1 cellular context compared by ENCODE assay signal in the genomic region with DNA sequence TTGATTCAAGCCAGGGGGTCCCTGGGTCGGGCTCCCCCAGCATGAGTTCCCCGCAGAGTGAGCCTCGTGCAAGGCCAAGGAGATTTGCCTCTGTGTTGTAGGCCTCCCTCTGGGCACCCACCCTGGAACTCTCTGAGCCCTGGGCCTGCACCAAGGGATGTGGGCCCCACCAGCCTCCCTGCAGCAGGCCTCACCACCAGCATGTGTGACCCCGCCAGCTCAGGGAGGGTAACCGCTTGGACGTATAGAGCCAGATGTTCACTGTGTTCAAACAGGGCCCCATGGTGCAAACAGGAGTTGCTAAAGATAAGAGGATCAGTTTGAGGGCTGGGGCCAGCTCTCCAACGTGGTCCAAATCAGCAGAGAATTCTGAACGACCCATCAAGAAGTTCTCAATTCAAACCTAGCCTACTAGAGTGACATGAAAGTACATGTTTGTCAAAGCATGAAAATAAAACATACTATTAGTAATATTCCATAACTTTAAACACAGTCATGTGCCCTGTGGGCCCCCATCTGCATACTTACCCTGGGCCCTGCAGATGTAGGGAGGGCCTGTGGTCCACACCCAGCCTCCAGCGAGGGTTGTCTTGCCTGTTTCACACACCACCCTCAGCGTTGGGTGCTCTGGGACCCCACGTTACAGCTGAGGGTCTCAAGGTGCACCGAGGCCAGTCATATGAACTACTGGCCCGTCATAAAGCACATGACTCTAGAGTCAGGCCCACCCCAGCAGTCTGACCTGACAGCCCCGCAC.
TF ChIP-seq lines count a peak whose summit lies in the region.

No MANE protein-coding gene starts in this region.

TF ChIP-seq in K562, 482 proteins besides CTCF, POLR2A, EP300 and RAD21 (continued from another document and continues in another):
- TF ChIP-seq, protein P1, sequence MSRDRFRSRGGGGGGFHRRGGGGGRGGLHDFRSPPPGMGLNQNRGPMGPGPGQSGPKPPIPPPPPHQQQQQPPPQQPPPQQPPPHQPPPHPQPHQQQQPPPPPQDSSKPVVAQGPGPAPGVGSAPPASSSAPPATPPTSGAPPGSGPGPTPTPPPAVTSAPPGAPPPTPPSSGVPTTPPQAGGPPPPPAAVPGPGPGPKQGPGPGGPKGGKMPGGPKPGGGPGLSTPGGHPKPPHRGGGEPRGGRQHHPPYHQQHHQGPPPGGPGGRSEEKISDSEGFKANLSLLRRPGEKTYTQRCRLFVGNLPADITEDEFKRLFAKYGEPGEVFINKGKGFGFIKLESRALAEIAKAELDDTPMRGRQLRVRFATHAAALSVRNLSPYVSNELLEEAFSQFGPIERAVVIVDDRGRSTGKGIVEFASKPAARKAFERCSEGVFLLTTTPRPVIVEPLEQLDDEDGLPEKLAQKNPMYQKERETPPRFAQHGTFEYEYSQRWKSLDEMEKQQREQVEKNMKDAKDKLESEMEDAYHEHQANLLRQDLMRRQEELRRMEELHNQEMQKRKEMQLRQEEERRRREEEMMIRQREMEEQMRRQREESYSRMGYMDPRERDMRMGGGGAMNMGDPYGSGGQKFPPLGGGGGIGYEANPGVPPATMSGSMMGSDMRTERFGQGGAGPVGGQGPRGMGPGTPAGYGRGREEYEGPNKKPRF (IDR thresholded peaks at IDR 0.05; ENCODE audit: low read depth, low read length): no peak
- no peak for TF ChIP-seq ZNF24 (IDR thresholded peaks at IDR 0.05)
- TF ChIP-seq, protein P2, sequence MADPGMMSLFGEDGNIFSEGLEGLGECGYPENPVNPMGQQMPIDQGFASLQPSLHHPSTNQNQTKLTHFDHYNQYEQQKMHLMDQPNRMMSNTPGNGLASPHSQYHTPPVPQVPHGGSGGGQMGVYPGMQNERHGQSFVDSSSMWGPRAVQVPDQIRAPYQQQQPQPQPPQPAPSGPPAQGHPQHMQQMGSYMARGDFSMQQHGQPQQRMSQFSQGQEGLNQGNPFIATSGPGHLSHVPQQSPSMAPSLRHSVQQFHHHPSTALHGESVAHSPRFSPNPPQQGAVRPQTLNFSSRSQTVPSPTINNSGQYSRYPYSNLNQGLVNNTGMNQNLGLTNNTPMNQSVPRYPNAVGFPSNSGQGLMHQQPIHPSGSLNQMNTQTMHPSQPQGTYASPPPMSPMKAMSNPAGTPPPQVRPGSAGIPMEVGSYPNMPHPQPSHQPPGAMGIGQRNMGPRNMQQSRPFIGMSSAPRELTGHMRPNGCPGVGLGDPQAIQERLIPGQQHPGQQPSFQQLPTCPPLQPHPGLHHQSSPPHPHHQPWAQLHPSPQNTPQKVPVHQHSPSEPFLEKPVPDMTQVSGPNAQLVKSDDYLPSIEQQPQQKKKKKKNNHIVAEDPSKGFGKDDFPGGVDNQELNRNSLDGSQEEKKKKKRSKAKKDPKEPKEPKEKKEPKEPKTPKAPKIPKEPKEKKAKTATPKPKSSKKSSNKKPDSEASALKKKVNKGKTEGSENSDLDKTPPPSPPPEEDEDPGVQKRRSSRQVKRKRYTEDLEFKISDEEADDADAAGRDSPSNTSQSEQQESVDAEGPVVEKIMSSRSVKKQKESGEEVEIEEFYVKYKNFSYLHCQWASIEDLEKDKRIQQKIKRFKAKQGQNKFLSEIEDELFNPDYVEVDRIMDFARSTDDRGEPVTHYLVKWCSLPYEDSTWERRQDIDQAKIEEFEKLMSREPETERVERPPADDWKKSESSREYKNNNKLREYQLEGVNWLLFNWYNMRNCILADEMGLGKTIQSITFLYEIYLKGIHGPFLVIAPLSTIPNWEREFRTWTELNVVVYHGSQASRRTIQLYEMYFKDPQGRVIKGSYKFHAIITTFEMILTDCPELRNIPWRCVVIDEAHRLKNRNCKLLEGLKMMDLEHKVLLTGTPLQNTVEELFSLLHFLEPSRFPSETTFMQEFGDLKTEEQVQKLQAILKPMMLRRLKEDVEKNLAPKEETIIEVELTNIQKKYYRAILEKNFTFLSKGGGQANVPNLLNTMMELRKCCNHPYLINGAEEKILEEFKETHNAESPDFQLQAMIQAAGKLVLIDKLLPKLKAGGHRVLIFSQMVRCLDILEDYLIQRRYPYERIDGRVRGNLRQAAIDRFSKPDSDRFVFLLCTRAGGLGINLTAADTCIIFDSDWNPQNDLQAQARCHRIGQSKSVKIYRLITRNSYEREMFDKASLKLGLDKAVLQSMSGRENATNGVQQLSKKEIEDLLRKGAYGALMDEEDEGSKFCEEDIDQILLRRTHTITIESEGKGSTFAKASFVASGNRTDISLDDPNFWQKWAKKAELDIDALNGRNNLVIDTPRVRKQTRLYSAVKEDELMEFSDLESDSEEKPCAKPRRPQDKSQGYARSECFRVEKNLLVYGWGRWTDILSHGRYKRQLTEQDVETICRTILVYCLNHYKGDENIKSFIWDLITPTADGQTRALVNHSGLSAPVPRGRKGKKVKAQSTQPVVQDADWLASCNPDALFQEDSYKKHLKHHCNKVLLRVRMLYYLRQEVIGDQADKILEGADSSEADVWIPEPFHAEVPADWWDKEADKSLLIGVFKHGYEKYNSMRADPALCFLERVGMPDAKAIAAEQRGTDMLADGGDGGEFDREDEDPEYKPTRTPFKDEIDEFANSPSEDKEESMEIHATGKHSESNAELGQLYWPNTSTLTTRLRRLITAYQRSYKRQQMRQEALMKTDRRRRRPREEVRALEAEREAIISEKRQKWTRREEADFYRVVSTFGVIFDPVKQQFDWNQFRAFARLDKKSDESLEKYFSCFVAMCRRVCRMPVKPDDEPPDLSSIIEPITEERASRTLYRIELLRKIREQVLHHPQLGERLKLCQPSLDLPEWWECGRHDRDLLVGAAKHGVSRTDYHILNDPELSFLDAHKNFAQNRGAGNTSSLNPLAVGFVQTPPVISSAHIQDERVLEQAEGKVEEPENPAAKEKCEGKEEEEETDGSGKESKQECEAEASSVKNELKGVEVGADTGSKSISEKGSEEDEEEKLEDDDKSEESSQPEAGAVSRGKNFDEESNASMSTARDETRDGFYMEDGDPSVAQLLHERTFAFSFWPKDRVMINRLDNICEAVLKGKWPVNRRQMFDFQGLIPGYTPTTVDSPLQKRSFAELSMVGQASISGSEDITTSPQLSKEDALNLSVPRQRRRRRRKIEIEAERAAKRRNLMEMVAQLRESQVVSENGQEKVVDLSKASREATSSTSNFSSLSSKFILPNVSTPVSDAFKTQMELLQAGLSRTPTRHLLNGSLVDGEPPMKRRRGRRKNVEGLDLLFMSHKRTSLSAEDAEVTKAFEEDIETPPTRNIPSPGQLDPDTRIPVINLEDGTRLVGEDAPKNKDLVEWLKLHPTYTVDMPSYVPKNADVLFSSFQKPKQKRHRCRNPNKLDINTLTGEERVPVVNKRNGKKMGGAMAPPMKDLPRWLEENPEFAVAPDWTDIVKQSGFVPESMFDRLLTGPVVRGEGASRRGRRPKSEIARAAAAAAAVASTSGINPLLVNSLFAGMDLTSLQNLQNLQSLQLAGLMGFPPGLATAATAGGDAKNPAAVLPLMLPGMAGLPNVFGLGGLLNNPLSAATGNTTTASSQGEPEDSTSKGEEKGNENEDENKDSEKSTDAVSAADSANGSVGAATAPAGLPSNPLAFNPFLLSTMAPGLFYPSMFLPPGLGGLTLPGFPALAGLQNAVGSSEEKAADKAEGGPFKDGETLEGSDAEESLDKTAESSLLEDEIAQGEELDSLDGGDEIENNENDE (IDR thresholded peaks at IDR 0.05; ENCODE audit: low read depth, low read length): no peak
- TF ChIP-seq RNF2 (IDR thresholded peaks at IDR 0.05): peak; percentile 56; the same call in 1 of the 2 replicates
- TF ChIP-seq, protein P3, sequence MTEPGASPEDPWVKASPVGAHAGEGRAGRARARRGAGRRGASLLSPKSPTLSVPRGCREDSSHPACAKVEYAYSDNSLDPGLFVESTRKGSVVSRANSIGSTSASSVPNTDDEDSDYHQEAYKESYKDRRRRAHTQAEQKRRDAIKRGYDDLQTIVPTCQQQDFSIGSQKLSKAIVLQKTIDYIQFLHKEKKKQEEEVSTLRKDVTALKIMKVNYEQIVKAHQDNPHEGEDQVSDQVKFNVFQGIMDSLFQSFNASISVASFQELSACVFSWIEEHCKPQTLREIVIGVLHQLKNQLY (CRISPR knock-in tag; conservative IDR thresholded peaks at IDR 0.05): no peak
- TF ChIP-seq NFIC (IDR thresholded peaks at IDR 0.05): peak; percentile 76
- TF ChIP-seq RBM15 (IDR thresholded peaks at IDR 0.05; ENCODE audit: insufficient read depth, low read length): no peak
- no peak for TF ChIP-seq C11orf30 (IDR thresholded peaks at IDR 0.05; ENCODE audit: low read depth)
- TF ChIP-seq TRIM24 (IDR thresholded peaks at IDR 0.05): peak; percentile 72 to 80; a peak in 3 of 4 replicates
- no peak for TF ChIP-seq HCFC1 (IDR thresholded peaks at IDR 0.05; ENCODE audit: low read depth, low read length)
- no peak for TF ChIP-seq CBX1 (IDR thresholded peaks at IDR 0.05; ENCODE audit: low read depth)
- TF ChIP-seq MIER1 (IDR thresholded peaks at IDR 0.05; ENCODE audit: low read depth): no peak
- TF ChIP-seq, protein P4, sequence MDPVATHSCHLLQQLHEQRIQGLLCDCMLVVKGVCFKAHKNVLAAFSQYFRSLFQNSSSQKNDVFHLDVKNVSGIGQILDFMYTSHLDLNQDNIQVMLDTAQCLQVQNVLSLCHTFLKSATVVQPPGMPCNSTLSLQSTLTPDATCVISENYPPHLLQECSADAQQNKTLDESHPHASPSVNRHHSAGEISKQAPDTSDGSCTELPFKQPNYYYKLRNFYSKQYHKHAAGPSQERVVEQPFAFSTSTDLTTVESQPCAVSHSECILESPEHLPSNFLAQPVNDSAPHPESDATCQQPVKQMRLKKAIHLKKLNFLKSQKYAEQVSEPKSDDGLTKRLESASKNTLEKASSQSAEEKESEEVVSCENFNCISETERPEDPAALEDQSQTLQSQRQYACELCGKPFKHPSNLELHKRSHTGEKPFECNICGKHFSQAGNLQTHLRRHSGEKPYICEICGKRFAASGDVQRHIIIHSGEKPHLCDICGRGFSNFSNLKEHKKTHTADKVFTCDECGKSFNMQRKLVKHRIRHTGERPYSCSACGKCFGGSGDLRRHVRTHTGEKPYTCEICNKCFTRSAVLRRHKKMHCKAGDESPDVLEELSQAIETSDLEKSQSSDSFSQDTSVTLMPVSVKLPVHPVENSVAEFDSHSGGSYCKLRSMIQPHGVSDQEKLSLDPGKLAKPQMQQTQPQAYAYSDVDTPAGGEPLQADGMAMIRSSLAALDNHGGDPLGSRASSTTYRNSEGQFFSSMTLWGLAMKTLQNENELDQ (CRISPR knock-in tag; IDR thresholded peaks at IDR 0.05; ENCODE audit: borderline replicate concordance): no peak
- TF ChIP-seq BRD9 (IDR thresholded peaks at IDR 0.05; ENCODE audit: low read depth, partially characterized antibody): no peak
- TF ChIP-seq ZNF165 (CRISPR knock-in tag; IDR thresholded peaks at IDR 0.05; ENCODE audit: borderline replicate concordance): no peak
- TF ChIP-seq, protein P5, sequence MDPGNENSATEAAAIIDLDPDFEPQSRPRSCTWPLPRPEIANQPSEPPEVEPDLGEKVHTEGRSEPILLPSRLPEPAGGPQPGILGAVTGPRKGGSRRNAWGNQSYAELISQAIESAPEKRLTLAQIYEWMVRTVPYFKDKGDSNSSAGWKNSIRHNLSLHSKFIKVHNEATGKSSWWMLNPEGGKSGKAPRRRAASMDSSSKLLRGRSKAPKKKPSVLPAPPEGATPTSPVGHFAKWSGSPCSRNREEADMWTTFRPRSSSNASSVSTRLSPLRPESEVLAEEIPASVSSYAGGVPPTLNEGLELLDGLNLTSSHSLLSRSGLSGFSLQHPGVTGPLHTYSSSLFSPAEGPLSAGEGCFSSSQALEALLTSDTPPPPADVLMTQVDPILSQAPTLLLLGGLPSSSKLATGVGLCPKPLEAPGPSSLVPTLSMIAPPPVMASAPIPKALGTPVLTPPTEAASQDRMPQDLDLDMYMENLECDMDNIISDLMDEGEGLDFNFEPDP (CRISPR knock-in tag; IDR thresholded peaks at IDR 0.05): no peak
- TF ChIP-seq, protein P6, sequence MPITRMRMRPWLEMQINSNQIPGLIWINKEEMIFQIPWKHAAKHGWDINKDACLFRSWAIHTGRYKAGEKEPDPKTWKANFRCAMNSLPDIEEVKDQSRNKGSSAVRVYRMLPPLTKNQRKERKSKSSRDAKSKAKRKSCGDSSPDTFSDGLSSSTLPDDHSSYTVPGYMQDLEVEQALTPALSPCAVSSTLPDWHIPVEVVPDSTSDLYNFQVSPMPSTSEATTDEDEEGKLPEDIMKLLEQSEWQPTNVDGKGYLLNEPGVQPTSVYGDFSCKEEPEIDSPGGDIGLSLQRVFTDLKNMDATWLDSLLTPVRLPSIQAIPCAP (CRISPR knock-in tag; IDR thresholded peaks at IDR 0.05; ENCODE audit: borderline replicate concordance): no peak
- TF ChIP-seq SMARCA5 (IDR thresholded peaks at IDR 0.05): no peak
- no peak for TF ChIP-seq ZNF121 (CRISPR knock-in tag; conservative IDR thresholded peaks at IDR 0.05)
- TF ChIP-seq CREM (IDR thresholded peaks at IDR 0.05; ENCODE audit: low read depth): peak; percentile 51
- no peak for TF ChIP-seq SETDB1 (IDR thresholded peaks at IDR 0.05; ENCODE audit: low read length)
- TF ChIP-seq, protein P7, sequence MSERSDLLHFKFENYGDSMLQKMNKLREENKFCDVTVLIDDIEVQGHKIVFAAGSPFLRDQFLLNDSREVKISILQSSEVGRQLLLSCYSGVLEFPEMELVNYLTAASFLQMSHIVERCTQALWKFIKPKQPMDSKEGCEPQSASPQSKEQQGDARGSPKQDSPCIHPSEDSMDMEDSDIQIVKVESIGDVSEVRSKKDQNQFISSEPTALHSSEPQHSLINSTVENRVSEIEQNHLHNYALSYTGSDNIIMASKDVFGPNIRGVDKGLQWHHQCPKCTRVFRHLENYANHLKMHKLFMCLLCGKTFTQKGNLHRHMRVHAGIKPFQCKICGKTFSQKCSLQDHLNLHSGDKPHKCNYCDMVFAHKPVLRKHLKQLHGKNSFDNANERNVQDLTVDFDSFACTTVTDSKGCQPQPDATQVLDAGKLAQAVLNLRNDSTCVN (CRISPR knock-in tag; IDR thresholded peaks at IDR 0.05): no peak
- no peak for TF ChIP-seq RUNX1 (IDR thresholded peaks at IDR 0.05; ENCODE audit: low read depth)
- TF ChIP-seq ETV5 (CRISPR knock-in tag; IDR thresholded peaks at IDR 0.05; ENCODE audit: low read depth): no peak
- no peak for TF ChIP-seq ZNF707 (CRISPR knock-in tag; conservative IDR thresholded peaks at IDR 0.05)
- TF ChIP-seq MAZ (CRISPR knock-in tag; conservative IDR thresholded peaks at IDR 0.05 in 1 of 2, IDR thresholded peaks at IDR 0.05 in 1 of 2): peak in 1 of 2 experiments; percentile 55; a peak in 1 of 4 replicates
- TF ChIP-seq, protein P8, sequence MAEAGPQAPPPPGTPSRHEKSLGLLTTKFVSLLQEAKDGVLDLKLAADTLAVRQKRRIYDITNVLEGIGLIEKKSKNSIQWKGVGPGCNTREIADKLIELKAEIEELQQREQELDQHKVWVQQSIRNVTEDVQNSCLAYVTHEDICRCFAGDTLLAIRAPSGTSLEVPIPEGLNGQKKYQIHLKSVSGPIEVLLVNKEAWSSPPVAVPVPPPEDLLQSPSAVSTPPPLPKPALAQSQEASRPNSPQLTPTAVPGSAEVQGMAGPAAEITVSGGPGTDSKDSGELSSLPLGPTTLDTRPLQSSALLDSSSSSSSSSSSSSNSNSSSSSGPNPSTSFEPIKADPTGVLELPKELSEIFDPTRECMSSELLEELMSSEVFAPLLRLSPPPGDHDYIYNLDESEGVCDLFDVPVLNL (CRISPR knock-in tag; IDR thresholded peaks at IDR 0.05; ENCODE audit: low read depth): no peak
- TF ChIP-seq MECOM (CRISPR knock-in tag; IDR thresholded peaks at IDR 0.05): no peak
- peak; percentile 18; the same call in 1 of the 2 replicates for TF ChIP-seq BHLHE40 (IDR thresholded peaks at IDR 0.05; ENCODE audit: low read length)
- TF ChIP-seq KDM1A (IDR thresholded peaks at IDR 0.05): peak in 1 of 2 experiments; percentile 54; a peak in 1 of 4 replicates
- no peak for TF ChIP-seq KAT7 (CRISPR knock-in tag; IDR thresholded peaks at IDR 0.05; ENCODE audit: borderline replicate concordance)
- TF ChIP-seq NCOA2 (IDR thresholded peaks at IDR 0.05; ENCODE audit: partially characterized antibody in 2 of 2): no peak
- TF ChIP-seq ZKSCAN8 (CRISPR knock-in tag; IDR thresholded peaks at IDR 0.05): peak; percentile 53; the same call in 1 of the 2 replicates
- peak; percentile 84 for TF ChIP-seq STAT5A (IDR thresholded peaks at IDR 0.05; ENCODE audit: borderline replicate concordance, low read length)
- no peak for TF ChIP-seq PRPF4 (IDR thresholded peaks at IDR 0.05; ENCODE audit: insufficient read depth, low read depth, low read length, poor library complexity, severe bottlenecking)
